Comparison of ENCODE assay signal across 2 cellular contexts in genomic region chr2:60552096-60552850, GRCh38.
TF ChIP-seq lines count a peak whose summit lies in the region.

No MANE protein-coding gene starts in this region.

TF ChIP-seq in IMR-90, 13 proteins besides CTCF, POLR2A, EP300 and RAD21:
- TF ChIP-seq RCOR1 (IDR thresholded peaks at IDR 0.05; ENCODE audit: insufficient replicate concordance, low read length) (no peak), SMC3 (IDR thresholded peaks at IDR 0.05; ENCODE audit: low read depth, low read length) (no peak), BHLHE40 (IDR thresholded peaks at IDR 0.05; ENCODE audit: low read depth, low read length) (no peak), FOS (IDR thresholded peaks at IDR 0.05; ENCODE audit: low read depth, low read length) (no peak), MAFK (IDR thresholded peaks at IDR 0.05; ENCODE audit: low read depth, low read length) (no peak), CEBPB (IDR thresholded peaks at IDR 0.05; ENCODE audit: low read depth, low read length) (no peak), CHD1 (IDR thresholded peaks at IDR 0.05; ENCODE audit: low read depth, low read length) (no peak), NFE2L2 (IDR thresholded peaks at IDR 0.05; ENCODE audit: low read depth, low read length) (no peak), MXI1 (IDR thresholded peaks at IDR 0.05; ENCODE audit: borderline replicate concordance, low read depth, low read length) (no peak), RFX5 (IDR thresholded peaks at IDR 0.05; ENCODE audit: low read depth, low read length) (no peak), MAZ (IDR thresholded peaks at IDR 0.05; ENCODE audit: borderline replicate concordance, low read depth, low read length) (no peak)
- TF ChIP-seq, protein P1, sequence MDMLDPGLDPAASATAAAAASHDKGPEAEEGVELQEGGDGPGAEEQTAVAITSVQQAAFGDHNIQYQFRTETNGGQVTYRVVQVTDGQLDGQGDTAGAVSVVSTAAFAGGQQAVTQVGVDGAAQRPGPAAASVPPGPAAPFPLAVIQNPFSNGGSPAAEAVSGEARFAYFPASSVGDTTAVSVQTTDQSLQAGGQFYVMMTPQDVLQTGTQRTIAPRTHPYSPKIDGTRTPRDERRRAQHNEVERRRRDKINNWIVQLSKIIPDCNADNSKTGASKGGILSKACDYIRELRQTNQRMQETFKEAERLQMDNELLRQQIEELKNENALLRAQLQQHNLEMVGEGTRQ (IDR thresholded peaks at IDR 0.05; ENCODE audit: low read depth, low read length), result no peak
- TF ChIP-seq, protein P2, sequence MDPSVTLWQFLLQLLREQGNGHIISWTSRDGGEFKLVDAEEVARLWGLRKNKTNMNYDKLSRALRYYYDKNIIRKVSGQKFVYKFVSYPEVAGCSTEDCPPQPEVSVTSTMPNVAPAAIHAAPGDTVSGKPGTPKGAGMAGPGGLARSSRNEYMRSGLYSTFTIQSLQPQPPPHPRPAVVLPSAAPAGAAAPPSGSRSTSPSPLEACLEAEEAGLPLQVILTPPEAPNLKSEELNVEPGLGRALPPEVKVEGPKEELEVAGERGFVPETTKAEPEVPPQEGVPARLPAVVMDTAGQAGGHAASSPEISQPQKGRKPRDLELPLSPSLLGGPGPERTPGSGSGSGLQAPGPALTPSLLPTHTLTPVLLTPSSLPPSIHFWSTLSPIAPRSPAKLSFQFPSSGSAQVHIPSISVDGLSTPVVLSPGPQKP (IDR thresholded peaks at IDR 0.05; ENCODE audit: borderline replicate concordance, low read depth, low read length), result no peak

TF ChIP-seq in HepG2, 621 proteins besides CTCF, POLR2A, EP300 and RAD21:
- TF ChIP-seq LRRFIP1 (CRISPR knock-in tag; conservative IDR thresholded peaks at IDR 0.05) (no peak), UBTF (CRISPR knock-in tag; IDR thresholded peaks at IDR 0.05) (peak; percentile 73; the same call in 1 of the 2 replicates), NAIF1 (CRISPR knock-in tag; IDR thresholded peaks at IDR 0.05; ENCODE audit: borderline replicate concordance) (no peak), ZC3H13 (CRISPR knock-in tag; IDR thresholded peaks at IDR 0.05) (no peak), GPBP1L1 (CRISPR knock-in tag; IDR thresholded peaks at IDR 0.05) (no peak), ZNF777 (CRISPR knock-in tag; IDR thresholded peaks at IDR 0.05) (no peak), ZNF616 (CRISPR knock-in tag; IDR thresholded peaks at IDR 0.05; ENCODE audit: low read depth) (no peak), ZHX1 (CRISPR knock-in tag; IDR thresholded peaks at IDR 0.05; ENCODE audit: low read depth) (no peak), EZH2 (conservative IDR thresholded peaks at IDR 0.05; ENCODE audit: low read depth, low read length) (peak; percentile 90; the same call in 1 of the 2 replicates), ISX (CRISPR knock-in tag; conservative IDR thresholded peaks at IDR 0.05) (no peak), MTF2 (CRISPR knock-in tag; IDR thresholded peaks at IDR 0.05; ENCODE audit: borderline replicate concordance) (peak; percentile 95), MYNN (CRISPR knock-in tag; IDR thresholded peaks at IDR 0.05; ENCODE audit: low read depth) (no peak), ATF5 (CRISPR knock-in tag; IDR thresholded peaks at IDR 0.05; ENCODE audit: low read depth) (no peak), ZNF768 (CRISPR knock-in tag; IDR thresholded peaks at IDR 0.05) (peak; percentile 25; the same call in 1 of the 2 replicates), SP1 (IDR thresholded peaks at IDR 0.05) (no peak), SP1 (CRISPR knock-in tag; IDR thresholded peaks at IDR 0.05) (no peak)
